Comparison of ENCODE assay signal across 14 cellular contexts in the genomic region with DNA sequence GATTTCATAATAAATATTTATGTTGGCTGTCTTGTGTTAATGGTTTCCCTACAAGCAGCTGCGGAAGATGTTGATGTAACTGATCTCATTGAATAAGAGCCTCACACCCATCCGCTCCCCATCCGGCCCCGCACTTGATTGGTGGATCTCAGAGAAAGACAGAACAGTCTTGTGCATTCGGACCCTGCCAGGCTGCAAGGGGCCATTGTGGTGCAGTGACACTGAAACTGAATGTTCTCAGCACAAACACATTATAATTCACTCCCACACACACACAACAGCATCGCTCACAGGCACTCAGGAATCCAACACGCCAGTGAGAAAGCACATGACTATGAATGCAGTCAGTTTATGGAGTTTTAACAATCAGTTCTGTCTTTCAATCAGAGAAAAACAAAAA. TPM values are rescaled to one million over a fixed set of nuclear protein-coding genes. Genes with fewer than 3 reads are reported as not detected.
DNase-seq lines count a peak whose midpoint lies in the region; ATAC-seq and TF ChIP-seq lines count a peak whose summit lies in the region.
"Had no signal": no experiment of that assay in that cellular context is flagged by ENCODE, and none has a peak within 500 bp of the region (broad histone marks: within the 10 kb centered on the region; RNA-seq: fewer than 3 reads in every experiment).

No MANE protein-coding gene starts in this region.

- H2AFZ ChIP-seq in IMR-90 (replicated peaks; ENCODE audit: low read length, poor library complexity): peak overlapping the region; percentile 18
- H2AFZ ChIP-seq in OCI-LY7 (ENCODE audit: low read length): no peak overlapping the region

- WGBS in IMR-90 (ENCODE audit: extremely low coverage in 2 of 2, insufficient read length in 1 of 2), 2 experiments: no CpG with 5 or more reads among the region's 7 CpGs

- ATAC-seq in IMR-90 (ENCODE audit: low read depth) (peak; percentile 95), GM18870 (IDR thresholded peaks at IDR 0.05; ENCODE audit: unreplicated experiment) (no peak)

- H3K56ac ChIP-seq in IMR-90 (ENCODE audit: extremely low read depth, insufficient read depth, low read length): no peak overlapping the region

- H3K27ac Mint-ChIP-seq in CD4-positive, alpha-beta memory T cell: no peak overlapping the region
- H3K27ac Mint-ChIP-seq: IgD-negative memory B cell, mesothelial cell of epicardium, progenitor cell of endocrine pancreas had no signal

- dilution Hi-C loops in IMR-90 (cut with HindIII; ENCODE audit: low sequenced_read_pairs, unreplicated experiment): no loop called here

- no peak overlapping the region for H3K4me3 ChIP-seq in IMR-90 (ENCODE audit: insufficient read depth, low read depth, low read length)
- no peak overlapping the region for H3K4me3 ChIP-seq in OCI-LY7 (ENCODE audit: low read depth, low read length, poor library complexity, severe bottlenecking)
- H3K4me3 ChIP-seq in CD4-positive, alpha-beta memory T cell (ENCODE audit: low read length in 2 of 2): no peak overlapping the region
- H3K4me3 ChIP-seq: ascending aorta had no signal

- no peak overlapping the region for H2AK5ac ChIP-seq in IMR-90 (ENCODE audit: low read depth, low read length)

- no peak for TF ChIP-seq POLR2A in IMR-90 (IDR thresholded peaks at IDR 0.05; ENCODE audit: low read depth, low read length)

- H3K4me3 Mint-ChIP-seq in CD4-positive, alpha-beta memory T cell: no peak overlapping the region
- H3K4me3 Mint-ChIP-seq: IgD-negative memory B cell, mesothelial cell of epicardium had no signal

- no peaks in the 10 kb centered on the region for H3K4me1 Mint-ChIP-seq in CD4-positive, alpha-beta memory T cell
- H3K4me1 Mint-ChIP-seq: IgD-negative memory B cell had no signal

- no TSS peak for BruUV-seq in IMR-90 (replicated peaks; lab: Mats Ljungman, UMichigan)
- no TSS peak for BruUV-seq in OCI-LY7 (replicated peaks; lab: Mats Ljungman, UMichigan)

- H2AK9ac ChIP-seq in IMR-90 (replicated peaks; ENCODE audit: low read depth, low read length, poor library complexity): no peak overlapping the region

- intact Hi-C loops in IMR-90 (cut with micrococcal nuclease): no loop called here
- intact Hi-C loops in posterior cingulate gyrus (cut with DNase I): loop anchor here (5.0 kb wide), 1 partner anchor 202 kb away; a partner anchor contains a TSS
- intact Hi-C loops in OCI-LY7 (cut with micrococcal nuclease; ENCODE audit: unreplicated experiment): no loop called here
- intact Hi-C loops in CD4-positive, alpha-beta memory T cell (cut with micrococcal nuclease): no loop called here

- H2BK15ac ChIP-seq in IMR-90 (ENCODE audit: low read depth, low read length): no peak overlapping the region

- H4K20me1 ChIP-seq in IMR-90 (ENCODE audit: insufficient read depth, low read length) (no peaks in the 10 kb centered on the region), OCI-LY7 (ENCODE audit: insufficient read depth, low read length) (no peaks in the 10 kb centered on the region)

- no peak overlapping the region for H3K18ac ChIP-seq in IMR-90 (ENCODE audit: low read depth, low read length)

- in situ Hi-C loops in IMR-90 (cut with MboI; ENCODE audit: low sequenced_read_pairs): no loop called here

- H3K4ac ChIP-seq in IMR-90 (ENCODE audit: low read depth, low read length): no peak overlapping the region

- H3K27me3 ChIP-seq in IMR-90 (ENCODE audit: control insufficient read depth, insufficient read depth, low read length): no peaks in the 10 kb centered on the region
- H3K27me3 ChIP-seq in CD4-positive, alpha-beta memory T cell (ENCODE audit: insufficient read depth, low read length): no peaks in the 10 kb centered on the region
- H3K27me3 ChIP-seq: ascending aorta had no signal

- TF ChIP-seq CTCF in IMR-90 (conservative IDR thresholded peaks at IDR 0.05; ENCODE audit: low read depth, low read length): no peak
- no peak for TF ChIP-seq CTCF in OCI-LY7 (conservative IDR thresholded peaks at IDR 0.05; ENCODE audit: low read length)

- POLR2A ChIA-PET in IMR-90 (lab: Charles Lee; ENCODE audit: unreplicated experiment): no interaction called here
- POLR2A ChIA-PET in OCI-LY7 (lab: Charles Lee): interaction anchor here (0.6 kb wide), 1 partner anchor 29 kb away, joined by 6 read pairs; no protein-coding TSS in a partner anchor
- POLR2A ChIA-PET in CD4-positive, alpha-beta memory T cell (lab: Charles Lee; ENCODE audit: partially characterized antibody): no interaction called here

- DNase-seq in IMR-90 (peak; percentile 79), caudate nucleus (lab: John Stamatoyannopoulos, UW) (peak in 60 of 61 donors; percentile 37 to 96 (median 84)), hippocampal formation (lab: John Stamatoyannopoulos, UW) (peak; percentile 89 to 98), posterior cingulate gyrus (peak; percentile 81 to 98 (median 91)), T-helper 2 cell (no peak), OCI-LY7 (ENCODE audit: low spot score) (no peak)
- no peak for DNase-seq in CD4-positive, alpha-beta memory T cell
- DNase-seq: NCI-H2107, NCI-H774 had no signal

- H3K27me3 Mint-ChIP-seq in CD4-positive, alpha-beta memory T cell: no peaks in the 10 kb centered on the region
- H3K27me3 Mint-ChIP-seq: progenitor cell of endocrine pancreas had no signal

- no peaks in the 10 kb centered on the region for H3K9me2 ChIP-seq in OCI-LY7 (ENCODE audit: insufficient read depth, low read length)

- H3K79me1 ChIP-seq in IMR-90 (ENCODE audit: low read depth in 1 of 2, low read length in 2 of 2): peaks cover 0 to 4% of the 10 kb centered on the region in 2 experiments; a peak in 1 of 4 replicates

- no peak overlapping the region for H2BK5ac ChIP-seq in IMR-90 (ENCODE audit: low read depth, low read length, poor library complexity, severe bottlenecking)

- TF ChIP-seq RAD21 in IMR-90 (IDR thresholded peaks at IDR 0.05; ENCODE audit: low read length): no peak

- H4K8ac ChIP-seq in IMR-90 (ENCODE audit: low read depth in 2 of 2, low read length in 2 of 2): no peak overlapping the region

- H3K36me3 Mint-ChIP-seq in CD4-positive, alpha-beta memory T cell: no peaks in the 10 kb centered on the region
- H3K36me3 Mint-ChIP-seq: IgD-negative memory B cell had no signal

- no peak overlapping the region for H2BK120ac ChIP-seq in IMR-90 (ENCODE audit: low read depth, low read length)

- no peak overlapping the region for H3K23ac ChIP-seq in IMR-90 (ENCODE audit: low read depth, low read length)

- H4K91ac ChIP-seq in IMR-90 (ENCODE audit: insufficient read depth, low read depth, low read length): no peak overlapping the region

- H3K36me3 ChIP-seq in IMR-90 (ENCODE audit: control insufficient read depth, insufficient read depth, low read length) (peaks cover 7% of the 10 kb centered on the region), OCI-LY7 (ENCODE audit: insufficient read depth, low read length) (no peaks in the 10 kb centered on the region)
- H3K36me3 ChIP-seq in CD4-positive, alpha-beta memory T cell (ENCODE audit: insufficient read depth, low read length): no peaks in the 10 kb centered on the region

- no peak overlapping the region for H2BK20ac ChIP-seq in IMR-90 (ENCODE audit: low read depth, low read length)

- no peaks in the 10 kb centered on the region for H3K9me3 Mint-ChIP-seq in CD4-positive, alpha-beta memory T cell
- H3K9me3 Mint-ChIP-seq: IgD-negative memory B cell, mesothelial cell of epicardium had no signal

- H3K14ac ChIP-seq in IMR-90 (replicated peaks; ENCODE audit: low read depth, low read length): no peak overlapping the region

- H3K9ac ChIP-seq in IMR-90 (ENCODE audit: low read depth, low read length): no peak overlapping the region

- peaks cover 2% of the 10 kb centered on the region for H3K4me1 ChIP-seq in IMR-90 (ENCODE audit: control insufficient read depth, insufficient read depth, low read length)
- no peaks in the 10 kb centered on the region for H3K4me1 ChIP-seq in OCI-LY7 (ENCODE audit: insufficient read depth, low read length, poor library complexity, severe bottlenecking)
- no peaks in the 10 kb centered on the region for H3K4me1 ChIP-seq in CD4-positive, alpha-beta memory T cell (ENCODE audit: insufficient read depth, low read length)
- H3K4me1 ChIP-seq: ascending aorta had no signal

- peak overlapping the region; percentile 35; the same call in 1 of the 2 replicates for H3K27ac ChIP-seq in IMR-90 (ENCODE audit: insufficient read depth, low read length)
- peak overlapping the region; percentile 99 for H3K27ac ChIP-seq in caudate nucleus (ENCODE audit: low read depth, low read length)
- H3K27ac ChIP-seq in OCI-LY7 (ENCODE audit: low read depth, low read length, poor library complexity, severe bottlenecking): no peak overlapping the region
- H3K27ac ChIP-seq in CD4-positive, alpha-beta memory T cell (ENCODE audit: low read depth, low read length): no peak overlapping the region
- H3K27ac ChIP-seq: ascending aorta had no signal

- H3K9me3 ChIP-seq in IMR-90 (ENCODE audit: control insufficient read depth, insufficient read depth, low read length) (no peaks in the 10 kb centered on the region), OCI-LY7 (ENCODE audit: low read length) (no peaks in the 10 kb centered on the region)
- H3K9me3 ChIP-seq in CD4-positive, alpha-beta memory T cell (ENCODE audit: control insufficient read depth in 1 of 2, low read length in 2 of 2): no peaks in the 10 kb centered on the region
- H3K9me3 ChIP-seq: ascending aorta had no signal

- no peaks in the 10 kb centered on the region for H3K79me2 ChIP-seq in OCI-LY7 (ENCODE audit: insufficient read depth, low read depth, low read length)

- CTCF ChIA-PET in IMR-90 (lab: Yijun Ruan, JAX) (no interaction called here), OCI-LY7 (lab: Charles Lee; ENCODE audit: unreplicated experiment) (no interaction called here)
- CTCF ChIA-PET in CD4-positive, alpha-beta memory T cell (lab: Charles Lee; ENCODE audit: partially characterized antibody): no interaction called here

- H3K4me2 ChIP-seq in IMR-90 (ENCODE audit: low read depth, low read length) (peak overlapping the region; percentile 67), OCI-LY7 (ENCODE audit: low read length) (no peak overlapping the region)

- peaks cover 5% of the 10 kb centered on the region; the same call in 1 of the 2 replicates for H3K9me1 ChIP-seq in IMR-90 (ENCODE audit: insufficient read depth, low read length)

- no peak overlapping the region for H4K5ac ChIP-seq in IMR-90 (ENCODE audit: low read depth, low read length)

TF ChIP-seq in IMR-90, 13 proteins besides CTCF, POLR2A, EP300 and RAD21 (continues in another document):
- TF ChIP-seq SMC3 (IDR thresholded peaks at IDR 0.05; ENCODE audit: low read depth, low read length) (no peak), MXI1 (IDR thresholded peaks at IDR 0.05; ENCODE audit: borderline replicate concordance, low read depth, low read length) (no peak)

RNA-seq across cellular contexts. Expression of a gene that starts 47.8 kb away (rescaled TPM):
- total RNA-seq in IMR-90 (2012; rRNA removed) (1.8 and 2.2 TPM in 2 replicates), OCI-LY7 (2022) (24.6 and 28.6 TPM in 2 replicates)
- 10.1 and 11.1 TPM in 2 replicates for polyA plus RNA-seq in IMR-90 (2012; rRNA removed)
- polyA plus RNA-seq in IMR-90 (2012; cell fraction: cytosol; rRNA removed): 3.7 and 4.4 TPM in 2 replicates
- polyA plus RNA-seq in IMR-90 (2012; cell fraction: nucleus; rRNA removed; ENCODE audit: low replicate concordance): 42.2 and 105 TPM in 2 replicates
- 12.7 and 14.0 TPM in 2 replicates for total RNA-seq in OCI-LY7 (2014; rRNA removed; shearing (Covaris generic))
- 1 to 10 TPM in 1 of 2 experiments, under 1 TPM in 1; 0.81 to 1.1 TPM for total RNA-seq in CD4-positive, alpha-beta memory T cell
- not detected for polyA plus RNA-seq in CD4-positive, alpha-beta memory T cell
- total RNA-seq: ascending aorta had no signal

Comparison
In these comparisons a context has a peak if more than half of its experiments do, and no peak if none do; other contexts are left out.
1. DNase-seq: peak in IMR-90 (single experiment), caudate nucleus (60 of 61), hippocampal formation (2 of 2) and posterior cingulate gyrus (10 of 10); none in T-helper 2 cell (0 of 5), OCI-LY7 (single experiment) and CD4-positive, alpha-beta memory T cell (0 of 5).
2. H3K27ac ChIP-seq: peak in IMR-90 (single experiment) and caudate nucleus (single experiment); none in OCI-LY7 (single experiment) and CD4-positive, alpha-beta memory T cell (single experiment).